ENCODE assay signal across 1 cellular context in the genomic region with DNA sequence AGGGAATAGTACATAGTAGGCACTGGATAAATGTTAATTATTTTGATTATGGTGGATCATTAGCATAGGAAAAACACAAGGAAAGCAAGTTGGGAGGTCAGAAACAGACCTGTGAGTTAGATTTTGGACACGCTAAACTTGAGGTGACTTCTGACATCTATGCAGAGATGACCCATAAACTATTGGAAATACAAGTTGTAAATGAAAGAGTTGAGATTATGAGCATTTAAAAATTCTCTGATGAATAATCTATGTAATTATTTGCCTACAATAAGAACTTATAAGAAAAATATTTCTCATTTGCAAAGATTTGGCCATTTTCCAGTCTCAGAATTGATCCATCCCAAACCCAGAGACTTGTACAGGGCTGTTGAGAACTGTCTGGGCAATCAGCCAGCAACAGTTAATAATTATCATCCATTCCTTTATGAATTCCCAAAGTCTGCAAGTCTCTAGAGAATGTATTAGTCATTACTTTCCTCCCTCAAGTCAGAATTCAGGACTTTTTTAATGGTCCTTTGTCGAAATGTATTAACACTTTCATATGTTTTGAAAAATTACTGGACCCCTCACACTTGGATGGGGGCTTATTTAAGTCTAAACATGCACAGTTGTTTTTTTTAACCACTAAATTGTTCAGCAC.
TF ChIP-seq lines count a peak whose summit lies in the region.

No MANE protein-coding gene starts in this region.

TF ChIP-seq in endothelial cell of umbilical vein, 7 proteins besides CTCF, POLR2A, EP300 and RAD21:
- no peak for TF ChIP-seq JUN (IDR thresholded peaks at IDR 0.05; ENCODE audit: borderline replicate concordance, insufficient read depth, insufficient read length, low read depth)
- TF ChIP-seq FOS (IDR thresholded peaks at IDR 0.05; ENCODE audit: borderline replicate concordance, insufficient read depth, low read length): no peak
- TF ChIP-seq EZH2 (IDR thresholded peaks at IDR 0.05; ENCODE audit: borderline replicate concordance, low read depth, low read length, severe bottlenecking): no peak
- no peak for TF ChIP-seq GATA2 (IDR thresholded peaks at IDR 0.05; ENCODE audit: insufficient read depth, insufficient read length, low read depth, low read length)
- TF ChIP-seq, protein P1, sequence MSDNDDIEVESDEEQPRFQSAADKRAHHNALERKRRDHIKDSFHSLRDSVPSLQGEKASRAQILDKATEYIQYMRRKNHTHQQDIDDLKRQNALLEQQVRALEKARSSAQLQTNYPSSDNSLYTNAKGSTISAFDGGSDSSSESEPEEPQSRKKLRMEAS (IDR thresholded peaks at IDR 0.05; ENCODE audit: insufficient read depth, insufficient read length): no peak
- no peak for TF ChIP-seq POLR2AphosphoS5 (IDR thresholded peaks at IDR 0.05; ENCODE audit: insufficient read depth, low read depth, low read length)
- TF ChIP-seq MYC (IDR thresholded peaks at IDR 0.05; ENCODE audit: low read depth, low read length): no peak
